ENCODE assay signal across 17 cellular contexts in the genomic region with DNA sequence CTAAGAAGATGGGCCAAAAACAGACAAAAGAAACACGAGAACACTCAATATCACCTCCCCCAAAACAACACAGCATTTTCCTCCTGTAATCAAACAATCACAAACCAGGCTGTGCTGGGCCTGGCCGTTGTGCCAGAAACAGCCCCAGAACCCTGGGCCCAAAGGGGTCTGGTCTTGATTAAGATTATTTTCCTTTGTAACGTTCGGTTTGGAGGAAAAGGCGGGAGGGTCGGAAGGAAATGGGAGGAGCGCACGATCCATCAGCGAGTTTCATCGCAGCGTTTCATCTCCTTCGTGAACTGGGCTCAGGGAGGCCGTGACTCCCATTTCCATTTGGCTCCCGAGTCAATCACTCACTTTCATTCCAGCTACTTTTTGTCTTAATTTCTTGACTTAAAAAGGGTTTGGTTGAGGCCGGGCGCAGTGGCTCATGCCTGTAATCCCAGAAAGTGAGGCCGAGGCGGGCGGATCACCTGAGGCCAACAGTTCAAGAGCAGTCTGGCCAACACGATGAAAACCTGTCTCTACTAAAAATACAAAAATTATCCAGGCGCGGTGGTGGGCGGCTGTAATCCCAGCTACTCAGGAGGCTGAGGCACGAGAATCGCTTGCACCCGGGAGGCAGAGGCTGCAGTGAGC.
DNase-seq lines count a peak whose midpoint lies in the region; ATAC-seq and TF ChIP-seq lines count a peak whose summit lies in the region.
"Had no signal": no experiment of that assay in that cellular context is flagged by ENCODE, and none has a peak within 500 bp of the region (broad histone marks: within the 10 kb centered on the region; RNA-seq: fewer than 3 reads in every experiment).

No MANE protein-coding gene starts in this region.

- 84% methylated on average over 26 of the region's 26 CpGs for WGBS in esophagus muscularis mucosa
- WGBS in suprapubic skin = 75% methylated on average over 26 of the region's 26 CpGs

- H3K79me2 ChIP-seq in OCI-LY7 (ENCODE audit: insufficient read depth, low read depth, low read length) = no peaks in the 10 kb centered on the region

- no peak for TF ChIP-seq POLR2A in esophagus muscularis mucosa (IDR thresholded peaks at IDR 0.05; ENCODE audit: low read depth)
- no peak for TF ChIP-seq POLR2A in suprapubic skin (IDR thresholded peaks at IDR 0.05)

- no peak overlapping the region for H2AFZ ChIP-seq in OCI-LY7 (ENCODE audit: low read length)

- H3K9me2 ChIP-seq in OCI-LY7 (ENCODE audit: insufficient read depth, low read length) = no peaks in the 10 kb centered on the region

- no peak for ATAC-seq in lower lobe of right lung
- no peak for ATAC-seq in HG02981 (IDR thresholded peaks at IDR 0.05; ENCODE audit: unreplicated experiment)
- ATAC-seq: activated CD4-positive, CD25-positive, alpha-beta regulatory T cell treated with anti-CD3 and anti-CD28 coated beads, Interleukin-2, amount 50 U/mL, for 24 hours; activated T-cell treated with anti-CD3 and anti-CD28 coated beads, Interleukin-2, amount 50 U/mL, for 4 hours had no signal

- CTCF ChIA-PET in OCI-LY7 (lab: Charles Lee; ENCODE audit: unreplicated experiment) = no interaction called here

- H3K9me3 ChIP-seq in esophagus muscularis mucosa (no peaks in the 10 kb centered on the region), lower lobe of right lung (no peaks in the 10 kb centered on the region), suprapubic skin (no peaks in the 10 kb centered on the region), OCI-LY7 (ENCODE audit: low read length) (no peaks in the 10 kb centered on the region)
- H3K9me3 ChIP-seq: HAP-1, neutrophil had no signal

- peaks cover 13 to 41% (median 37%) of the 10 kb centered on the region in 4 donors for H3K4me1 ChIP-seq in esophagus muscularis mucosa
- peaks cover 32% of the 10 kb centered on the region for H3K4me1 ChIP-seq in lower lobe of right lung
- peaks cover 17% of the 10 kb centered on the region for H3K4me1 ChIP-seq in suprapubic skin
- H3K4me1 ChIP-seq in OCI-LY7 (ENCODE audit: insufficient read depth, low read length, poor library complexity, severe bottlenecking) = no peaks in the 10 kb centered on the region

- no peaks in the 10 kb centered on the region for H4K20me1 ChIP-seq in OCI-LY7 (ENCODE audit: insufficient read depth, low read length)

- no peaks in the 10 kb centered on the region for H3K27me3 ChIP-seq in esophagus muscularis mucosa
- no peaks in the 10 kb centered on the region for H3K27me3 ChIP-seq in lower lobe of right lung (ENCODE audit: low read depth)
- H3K27me3 ChIP-seq in suprapubic skin = no peaks in the 10 kb centered on the region

- POLR2A ChIA-PET in OCI-LY7 (lab: Charles Lee) = no interaction called here

- DNase-seq in HFF-Myc (ENCODE audit: extremely low read depth, low read depth) (no peak), esophagus muscularis mucosa (ENCODE audit: extremely low spot score) (no peak), lower lobe of right lung (peak; percentile 32), suprapubic skin (ENCODE audit: low spot score in 2 of 2) (no peak), OCI-LY7 (ENCODE audit: low spot score) (no peak)
- no peak for DNase-seq in activated naive CD4-positive, alpha-beta T cell treated with Interleukin-2 at 50 U/mL for 16 hours
- no peak for DNase-seq in activated CD4-positive, CD25-positive, alpha-beta regulatory T cell treated with anti-CD3 and anti-CD28 coated beads, Interleukin-2, amount 50 U/mL, for 72 hours
- DNase-seq: activated T-cell treated with anti-CD3 and anti-CD28 coated beads, Interleukin-2, amount 50 U/mL, for 4 hours; anterior cingulate cortex; foreskin melanocyte; NCI-H1092; NCI-H226; stimulated activated CD8-positive, alpha-beta memory T cell treated with anti-CD3 and anti-CD28 coated beads, Interleukin-4, amount 100 ng/mL, for 48 hours had no signal

- TF ChIP-seq CTCF in HFF-Myc (IDR thresholded peaks at IDR 0.05; ENCODE audit: low read depth, low read length, missing control alignments) (no peak), esophagus muscularis mucosa (IDR thresholded peaks at IDR 0.05) (no peak), lower lobe of right lung (IDR thresholded peaks at IDR 0.05) (no peak), suprapubic skin (IDR thresholded peaks at IDR 0.05) (no peak), OCI-LY7 (conservative IDR thresholded peaks at IDR 0.05; ENCODE audit: low read length) (no peak)

- intact Hi-C loops in esophagus muscularis mucosa (cut with DNase I) (no loop called here), lower lobe of right lung (cut with DNase I) (no loop called here), OCI-LY7 (cut with micrococcal nuclease; ENCODE audit: unreplicated experiment) (no loop called here)

- peaks cover 0 to 5% (median 0%) of the 10 kb centered on the region in 4 donors for H3K36me3 ChIP-seq in esophagus muscularis mucosa
- no peaks in the 10 kb centered on the region for H3K36me3 ChIP-seq in lower lobe of right lung
- H3K36me3 ChIP-seq in suprapubic skin = no peaks in the 10 kb centered on the region
- no peaks in the 10 kb centered on the region for H3K36me3 ChIP-seq in OCI-LY7 (ENCODE audit: insufficient read depth, low read length)
- H3K36me3 ChIP-seq: neutrophil had no signal

- peak overlapping the region; percentile 26 for H3K4me3 ChIP-seq in HFF-Myc (replicated peaks; ENCODE audit: low read depth, low read length)
- no peak overlapping the region for H3K4me3 ChIP-seq in esophagus muscularis mucosa
- no peak overlapping the region for H3K4me3 ChIP-seq in lower lobe of right lung
- no peak overlapping the region for H3K4me3 ChIP-seq in suprapubic skin
- H3K4me3 ChIP-seq in OCI-LY7 (ENCODE audit: low read depth, low read length, poor library complexity, severe bottlenecking) = no peak overlapping the region
- H3K4me3 ChIP-seq: HAP-1 had no signal

- no TSS peak for BruUV-seq in OCI-LY7 (replicated peaks; lab: Mats Ljungman, UMichigan)

- TF ChIP-seq EP300 in esophagus muscularis mucosa (IDR thresholded peaks at IDR 0.05) (no peak), suprapubic skin (IDR thresholded peaks at IDR 0.05) (no peak)

- peak overlapping the region; percentile 30 to 77 (median 62) for H3K27ac ChIP-seq in esophagus muscularis mucosa (replicated peaks in 1 of 4)
- H3K27ac ChIP-seq in lower lobe of right lung = peak overlapping the region; percentile 58
- peak overlapping the region; percentile 67 for H3K27ac ChIP-seq in suprapubic skin
- H3K27ac ChIP-seq in OCI-LY7 (ENCODE audit: low read depth, low read length, poor library complexity, severe bottlenecking) = no peak overlapping the region
- H3K27ac ChIP-seq: neutrophil had no signal

- no peak overlapping the region for H3K4me2 ChIP-seq in OCI-LY7 (ENCODE audit: low read length)
